Comparison of ENCODE assay signal across 17 cellular contexts in genomic region chr6:96450760-96451116, GRCh38.
DNase-seq lines count a peak whose midpoint lies in the region; ATAC-seq and TF ChIP-seq lines count a peak whose summit lies in the region.
"Had no signal": no experiment of that assay in that cellular context is flagged by ENCODE, and none has a peak within 500 bp of the region (broad histone marks: within the 10 kb centered on the region; RNA-seq: fewer than 3 reads in every experiment).

No MANE protein-coding gene starts in this region.

- H4K20me1 ChIP-seq in neural progenitor cell (ENCODE audit: low read depth), result no peaks in the 10 kb centered on the region

- H3K79me2 ChIP-seq in neural progenitor cell (ENCODE audit: low read depth), result no peaks in the 10 kb centered on the region

- no peak for DNase-seq in Caco-2
- no peak for DNase-seq in neural progenitor cell (ENCODE audit: low spot score)
- DNase-seq in stromal cell of bone marrow (ENCODE audit: low read depth), result peak; percentile 1
- no peak for DNase-seq in GM03348 (ENCODE audit: low spot score)
- no peak for DNase-seq in DMS153 treated with DMSO at 0.1 percent for 48 hours (lab: John Stamatoyannopoulos, UW; ENCODE audit: unreplicated experiment)
- DNase-seq: C1 segment of cervical spinal cord; CD4-positive, alpha-beta T cell; DMS79 treated with DMSO at 0.1 percent for 48 hours; EL; HCEC 1CT; HFFc6 had no signal

- H3K4me1 ChIP-seq in Caco-2 (peaks cover 8% of the 10 kb centered on the region), neural progenitor cell (peaks cover 17% of the 10 kb centered on the region)

- H3K27ac ChIP-seq in layer of hippocampus (ENCODE audit: low read depth, low read length) (peak overlapping the region; percentile 38), neural progenitor cell (no peak overlapping the region)
- H3K27ac ChIP-seq: 22Rv1, HL-60 had no signal

- H3K36me3 ChIP-seq in Caco-2 (ENCODE audit: control insufficient read depth, insufficient read depth, low read length) (no peaks in the 10 kb centered on the region), neural progenitor cell (no peaks in the 10 kb centered on the region)

- H3K27me3 Mint-ChIP-seq in Caco-2 (ENCODE audit: insufficient read depth, unreplicated experiment) (no peaks in the 10 kb centered on the region), neural progenitor cell (ENCODE audit: insufficient read depth, low read depth) (peaks cover 2% of the 10 kb centered on the region)
- H3K27me3 Mint-ChIP-seq: B cell; CD4-positive, alpha-beta T cell had no signal

- no peak overlapping the region for H3K4me3 ChIP-seq in Caco-2 (ENCODE audit: low read depth, low read length)
- no peak overlapping the region for H3K4me3 ChIP-seq in neural progenitor cell
- H3K4me3 ChIP-seq: K562 had no signal

- intact Hi-C loops in Caco-2 (cut with micrococcal nuclease; ENCODE audit: unreplicated experiment), result loop anchor here (5.0 kb wide), 1 partner anchor 72 kb away; the partner anchor contains the start of gene UFL1

- H3F3A ChIP-seq in neural progenitor cell (ENCODE audit: low read depth), result no peaks in the 10 kb centered on the region

- POLR2A ChIA-PET in Caco-2 (lab: Charles Lee), result no interaction called here

- no peak for ATAC-seq in GM21717 (IDR thresholded peaks at IDR 0.05; ENCODE audit: unreplicated experiment)
- ATAC-seq: K562 had no signal

- H3K4me3 Mint-ChIP-seq in Caco-2 (ENCODE audit: unreplicated experiment), result peak overlapping the region; percentile 25
- H3K4me3 Mint-ChIP-seq in neural progenitor cell, result no peak overlapping the region
- H3K4me3 Mint-ChIP-seq: B cell; CD4-positive, alpha-beta T cell; HFFc6 had no signal

- no peak overlapping the region for H3K9ac ChIP-seq in neural progenitor cell

- peak overlapping the region; percentile 70 for H2AFZ ChIP-seq in neural progenitor cell (replicated peaks)

- H3K27ac Mint-ChIP-seq in Caco-2 (ENCODE audit: unreplicated experiment), result peak overlapping the region; percentile 60
- no peak overlapping the region for H3K27ac Mint-ChIP-seq in neural progenitor cell
- H3K27ac Mint-ChIP-seq: B cell; CD4-positive, alpha-beta T cell; HFFc6 had no signal

- H3K27me3 ChIP-seq in Caco-2 (replicated peaks; ENCODE audit: control insufficient read depth, insufficient read depth, low read length) (no peaks in the 10 kb centered on the region), layer of hippocampus (ENCODE audit: control insufficient read depth, insufficient read depth, low read length) (no peaks in the 10 kb centered on the region), neural progenitor cell (no peaks in the 10 kb centered on the region)

- TF ChIP-seq CTCF in Caco-2 (IDR thresholded peaks at IDR 0.05; ENCODE audit: insufficient read depth in 1 of 2, low read depth in 1 of 2, low read length in 1 of 2, severe bottlenecking in 1 of 2, unreplicated experiment in 1 of 2), result no peak
- TF ChIP-seq CTCF in neural progenitor cell (IDR thresholded peaks at IDR 0.05), result no peak

- H3K9me3 Mint-ChIP-seq in Caco-2 (ENCODE audit: unreplicated experiment), result no peaks in the 10 kb centered on the region
- peaks cover 2% of the 10 kb centered on the region for H3K9me3 Mint-ChIP-seq in neural progenitor cell

- no TSS peak for BruUV-seq in Caco-2 (replicated peaks; lab: Mats Ljungman, UMichigan)

- CTCF ChIA-PET in Caco-2 (lab: Charles Lee), result no interaction called here

- H3K36me3 Mint-ChIP-seq in Caco-2 (ENCODE audit: insufficient read depth, unreplicated experiment) (no peaks in the 10 kb centered on the region), neural progenitor cell (peaks cover 2% of the 10 kb centered on the region)

- H3K9me3 ChIP-seq in Caco-2 (no peaks in the 10 kb centered on the region), neural progenitor cell (ENCODE audit: low read depth) (no peaks in the 10 kb centered on the region)

- H3K4me1 Mint-ChIP-seq in Caco-2 (ENCODE audit: low read depth, unreplicated experiment) (peaks cover 13% of the 10 kb centered on the region), neural progenitor cell (peaks cover 14% of the 10 kb centered on the region)
- H3K4me1 Mint-ChIP-seq: B cell had no signal

- peak overlapping the region; percentile 48 for H3K4me2 ChIP-seq in neural progenitor cell
